In genomic region chr10:22848509-22848908, GRCh38 we compare ENCODE assay signal across 28 cellular contexts.
DNase-seq lines count a peak whose midpoint lies in the region; ATAC-seq and TF ChIP-seq lines count a peak whose summit lies in the region.
"Had no signal": no experiment of that assay in that cellular context is flagged by ENCODE, and none has a peak within 500 bp of the region (broad histone marks: within the 10 kb centered on the region; RNA-seq: fewer than 3 reads in every experiment).

No MANE protein-coding gene starts in this region.

- dilution Hi-C loops in mammary epithelial cell (cut with HindIII; ENCODE audit: low sequenced_read_pairs) = no loop called here

- H3K27me3 Mint-ChIP-seq in MCF 10A (ENCODE audit: insufficient read depth, unreplicated experiment) = no peaks in the 10 kb centered on the region
- no peaks in the 10 kb centered on the region for H3K27me3 Mint-ChIP-seq in osteocyte (ENCODE audit: unreplicated experiment)
- H3K27me3 Mint-ChIP-seq: activated CD4-positive, alpha-beta T cell treated with anti-CD3 and anti-CD28 coated beads, Interleukin-2, amount 10 ng/mL, durations not matched to agents 7 days and 5 days had no signal

- H3K4me3 ChIP-seq in mammary epithelial cell (replicated peaks in 1 of 3; ENCODE audit: insufficient read depth in 1 of 3, low read depth in 2 of 3, low read length in 3 of 3) = no peak overlapping the region
- no peak overlapping the region for H3K4me3 ChIP-seq in tibial artery
- H3K4me3 ChIP-seq in psoas muscle = no peak overlapping the region
- H3K4me3 ChIP-seq: A549, colonic mucosa, GM23338 had no signal

- ATAC-seq in HG03469 (IDR thresholded peaks at IDR 0.05; ENCODE audit: unreplicated experiment) (no peak), psoas muscle (no peak)
- ATAC-seq: A549, GM23338, T-helper 17 cell had no signal

- in situ Hi-C loops in mammary epithelial cell (cut with MboI; ENCODE audit: low sequenced_read_pairs in 2 of 2) = no loop called here

- no peaks in the 10 kb centered on the region for H3K9me3 ChIP-seq in mammary epithelial cell (replicated peaks; ENCODE audit: insufficient read depth, low read length)
- H3K9me3 ChIP-seq in tibial artery = no peaks in the 10 kb centered on the region
- H3K9me3 ChIP-seq in psoas muscle = no peaks in the 10 kb centered on the region
- H3K9me3 ChIP-seq: A549, colonic mucosa, SK-N-SH had no signal

- H3K27ac Mint-ChIP-seq in MCF 10A (ENCODE audit: low read depth, unreplicated experiment) (peak overlapping the region; percentile 64), osteocyte (ENCODE audit: unreplicated experiment) (peak overlapping the region; percentile 84)
- H3K27ac Mint-ChIP-seq: activated CD4-positive, alpha-beta T cell treated with anti-CD3 and anti-CD28 coated beads, Interleukin-2, amount 10 ng/mL, durations not matched to agents 7 days and 5 days; B cell; endodermal cell; GM23338; HFFc6 had no signal

- H3K27me3 ChIP-seq in mammary epithelial cell (ENCODE audit: insufficient read depth, low read length) (no peaks in the 10 kb centered on the region), tibial artery (no peaks in the 10 kb centered on the region), psoas muscle (ENCODE audit: insufficient read depth in 3 of 3, low read length in 2 of 3) (no peaks in the 10 kb centered on the region)
- H3K27me3 ChIP-seq: colonic mucosa had no signal

- no peak for TF ChIP-seq CTCF in MCF 10A (IDR thresholded peaks at IDR 0.05; ENCODE audit: unreplicated experiment)
- TF ChIP-seq CTCF in mammary epithelial cell (conservative IDR thresholded peaks at IDR 0.05 in 1 of 2, IDR thresholded peaks at IDR 0.05 in 1 of 2; ENCODE audit: extremely low read depth in 1 of 2, insufficient read depth in 1 of 2, low read depth in 1 of 2, low read length in 2 of 2) = no peak
- TF ChIP-seq CTCF in osteocyte (IDR thresholded peaks at IDR 0.05) = no peak
- no peak for TF ChIP-seq CTCF in tibial artery (IDR thresholded peaks at IDR 0.05)
- no peak for TF ChIP-seq CTCF in psoas muscle (IDR thresholded peaks at IDR 0.05)

- H3K4me3 Mint-ChIP-seq in MCF 10A (ENCODE audit: unreplicated experiment) (no peak overlapping the region), osteocyte (ENCODE audit: unreplicated experiment) (no peak overlapping the region)
- H3K4me3 Mint-ChIP-seq: activated CD4-positive, alpha-beta T cell treated with anti-CD3 and anti-CD28 coated beads, Interleukin-2, amount 10 ng/mL, durations not matched to agents 7 days and 5 days; B cell; endodermal cell; GM23338; HFFc6; T-helper 17 cell had no signal

- H3K27ac ChIP-seq in mammary epithelial cell (ENCODE audit: insufficient read depth, low read depth, low read length) = no peak overlapping the region
- H3K27ac ChIP-seq in caudate nucleus (ENCODE audit: low read depth, low read length) = peak overlapping the region; percentile 100
- peak overlapping the region; percentile 84 to 91 for H3K27ac ChIP-seq in tibial artery
- H3K27ac ChIP-seq in psoas muscle = no peak overlapping the region
- H3K27ac ChIP-seq: A549, colonic mucosa, RWPE1 had no signal

- H3K36me3 Mint-ChIP-seq in MCF 10A (ENCODE audit: insufficient read depth, unreplicated experiment) (no peaks in the 10 kb centered on the region), osteocyte (ENCODE audit: unreplicated experiment) (no peaks in the 10 kb centered on the region)

- CTCF ChIA-PET in MCF 10A (lab: Yijun Ruan, JAX) (interaction anchor here (0.6 kb wide), 1 partner anchor 127 kb away, joined by 3 read pairs; no protein-coding TSS in a partner anchor), mammary epithelial cell (lab: Charles Lee; ENCODE audit: low non-redundant PET) (no interaction called here)

- H3K4me1 ChIP-seq in mammary epithelial cell (ENCODE audit: insufficient read depth, low read length) (peaks cover 7% of the 10 kb centered on the region), tibial artery (peaks cover 0 to 43% (median 30%) of the 10 kb centered on the region in 4 donors), psoas muscle (peaks cover 7% of the 10 kb centered on the region)
- H3K4me1 ChIP-seq: A549, colonic mucosa had no signal

- intact Hi-C loops in MCF 10A (cut with micrococcal nuclease) = no loop called here
- intact Hi-C loops in mammary epithelial cell (cut with micrococcal nuclease) = no loop called here
- intact Hi-C loops in tibial artery (cut with DNase I; ENCODE audit: low total_unique reads) = loop anchor here (10.0 kb wide), 1 partner anchor 134 kb away; the partner anchor contains the start of gene PIP4K2A
- intact Hi-C loops in psoas muscle (cut with DNase I) = no loop called here

- H4K20me1 ChIP-seq in mammary epithelial cell (ENCODE audit: insufficient read depth, low read length) = no peaks in the 10 kb centered on the region

- H3K79me2 ChIP-seq in mammary epithelial cell (ENCODE audit: insufficient read depth, low read length) = no peaks in the 10 kb centered on the region

- no peak overlapping the region for H3K9ac ChIP-seq in mammary epithelial cell (ENCODE audit: insufficient read depth, low read length)
- H3K9ac ChIP-seq: SK-N-SH had no signal

- no peaks in the 10 kb centered on the region for H3K36me3 ChIP-seq in mammary epithelial cell (ENCODE audit: insufficient read depth, low read length)
- no peaks in the 10 kb centered on the region for H3K36me3 ChIP-seq in tibial artery
- no peaks in the 10 kb centered on the region for H3K36me3 ChIP-seq in psoas muscle (ENCODE audit: insufficient read depth in 1 of 2, low read depth in 1 of 2)
- H3K36me3 ChIP-seq: colonic mucosa had no signal

- 87% methylated on average over 4 of the region's 4 CpGs for WGBS in mammary epithelial cell (ENCODE audit: low coverage, missing lambda C conversion rate)
- WGBS in psoas muscle, 3 donors = 85 to 96% (median 93%) methylated on average over 4 of the region's 4 CpGs

- BruUV-seq in MCF 10A (replicated peaks; lab: Mats Ljungman, UMichigan) (no TSS peak), mammary epithelial cell (replicated peaks; lab: Mats Ljungman, UMichigan) (no TSS peak)

- H2AFZ ChIP-seq in mammary epithelial cell (ENCODE audit: low read depth, low read length) = no peak overlapping the region

- H3K9me3 Mint-ChIP-seq in MCF 10A (ENCODE audit: unreplicated experiment) = no peaks in the 10 kb centered on the region
- H3K9me3 Mint-ChIP-seq in osteocyte (ENCODE audit: unreplicated experiment) = no peaks in the 10 kb centered on the region
- H3K9me3 Mint-ChIP-seq: activated CD4-positive, alpha-beta T cell treated with anti-CD3 and anti-CD28 coated beads, Interleukin-2, amount 10 ng/mL, durations not matched to agents 7 days and 5 days; endodermal cell; GM23338; HFFc6 had no signal

- no peak overlapping the region for H3K4me2 ChIP-seq in mammary epithelial cell (ENCODE audit: insufficient read depth, low read depth, low read length)
- H3K4me2 ChIP-seq: A549, GM23338, SK-N-SH had no signal

- H3K4me1 Mint-ChIP-seq in MCF 10A (ENCODE audit: insufficient read depth, unreplicated experiment) (peaks cover 12% of the 10 kb centered on the region), osteocyte (ENCODE audit: unreplicated experiment) (peaks cover 14% of the 10 kb centered on the region)
- H3K4me1 Mint-ChIP-seq: endodermal cell had no signal

- DNase-seq in MCF 10A (ENCODE audit: unreplicated experiment) = no peak
- no peak for DNase-seq in mammary epithelial cell
- DNase-seq in caudate nucleus (lab: John Stamatoyannopoulos, UW) = no peak
- DNase-seq in osteocyte (ENCODE audit: extremely low spot score, unreplicated experiment) = no peak
- DNase-seq in tibial artery = no peak
- DNase-seq in psoas muscle = no peak
- no peak for DNase-seq in kidney tubule cell (ENCODE audit: low spot score)
- DNase-seq: activated CD4-positive, alpha-beta T cell treated with anti-CD3 and anti-CD28 coated beads, Interleukin-2, amount 10 ng/mL, durations not matched to agents 7 days and 5 days; activated naive CD4-positive, alpha-beta T cell treated with anti-CD3 and anti-CD28 coated beads, Interleukin-2, amount 50 U/mL, for 16 hours; colonic mucosa; DMS79; endodermal cell; GF-D8; HFFc6; kidney; mesenchymal stem cell; NCI-H1105 treated with DMSO at 0.1 percent for 48 hours; NCI-H2029 treated with DMSO at 0.1 percent for 48 hours; NCI-H226; NCI-H748 treated with DMSO at 0.1 percent for 48 hours; SK-N-SH; small intestine; T-helper 17 cell had no signal

- POLR2A ChIA-PET in MCF 10A (lab: Yijun Ruan, JAX) = interaction anchor here (0.6 kb wide), 1 partner anchor 93 kb away, joined by 3 read pairs; no protein-coding TSS in a partner anchor

Comparison
In these comparisons a context has a peak if more than half of its experiments do, and no peak if none do; other contexts are left out.
1. H3K27ac ChIP-seq: peak in caudate nucleus (single experiment) and tibial artery (2 of 2); none in mammary epithelial cell (single experiment) and psoas muscle (single experiment).